Comparison of ENCODE assay signal across 14 cellular contexts in genomic region chr18:35592298-35592697, GRCh38. TPM values are rescaled to one million over a fixed set of nuclear protein-coding genes. Genes with fewer than 3 reads are reported as not detected.
DNase-seq lines count a peak whose midpoint lies in the region; ATAC-seq and TF ChIP-seq lines count a peak whose summit lies in the region.
"Had no signal": no experiment of that assay in that cellular context is flagged by ENCODE, and none has a peak within 500 bp of the region (broad histone marks: within the 10 kb centered on the region; RNA-seq: fewer than 3 reads in every experiment).

No MANE protein-coding gene starts in this region.

- CTCF ChIA-PET in CD4-positive, alpha-beta T cell (lab: Charles Lee): no interaction called here

- DNase-seq in GM20000 (ENCODE audit: low spot score) (peak; percentile 68), RPMI8226 (peak; percentile 30), lower leg skin (ENCODE audit: low spot score in 2 of 2) (no peak), omental fat pad (ENCODE audit: low spot score) (no peak), NCI-H1092 (lab: John Stamatoyannopoulos, UW) (no peak)
- no peak for DNase-seq in CD4-positive, alpha-beta T cell
- DNase-seq: DND-41, KBM-7, kidney glomerular epithelial cell, tibial artery had no signal

- no peaks in the 10 kb centered on the region for H3K36me3 Mint-ChIP-seq in CD4-positive, alpha-beta T cell (ENCODE audit: low read depth)

- H3K4me3 Mint-ChIP-seq in CD4-positive, alpha-beta T cell: no peak overlapping the region
- H3K4me3 Mint-ChIP-seq: activated T-helper 17 cell treated with anti-CD3 and anti-CD28 coated beads, Interleukin-2, amount 50 U/mL, for 72 hours had no signal

- no peak overlapping the region for H3K27ac ChIP-seq in CD4-positive, alpha-beta T cell (ENCODE audit: low read depth, low read length)
- H3K27ac ChIP-seq: SK-N-MC, tibial artery had no signal

- H3K9me3 Mint-ChIP-seq in CD4-positive, alpha-beta T cell: no peaks in the 10 kb centered on the region
- H3K9me3 Mint-ChIP-seq: activated T-helper 17 cell treated with anti-CD3 and anti-CD28 coated beads, Interleukin-2, amount 50 U/mL, for 72 hours had no signal

- POLR2A ChIA-PET in CD4-positive, alpha-beta T cell (lab: Charles Lee): no interaction called here

- intact Hi-C loops in lower leg skin (cut with DNase I; ENCODE audit: low total_unique reads): no loop called here
- intact Hi-C loops in CD4-positive, alpha-beta T cell (cut with DNase I, micrococcal nuclease): loop anchor here in 1 of 2 experiments (10.0 kb wide), 1 partner anchor 693 kb away; no protein-coding TSS in a partner anchor

- TF ChIP-seq CTCF in GM20000 (IDR thresholded peaks at IDR 0.05; ENCODE audit: extremely low read depth, missing control alignments) (no peak), lower leg skin (IDR thresholded peaks at IDR 0.05) (no peak), omental fat pad (IDR thresholded peaks at IDR 0.05) (no peak)
- no peak for TF ChIP-seq CTCF in CD4-positive, alpha-beta T cell (IDR thresholded peaks at IDR 0.05)

- H3K27ac Mint-ChIP-seq in CD4-positive, alpha-beta T cell: no peak overlapping the region
- H3K27ac Mint-ChIP-seq: activated T-helper 17 cell treated with anti-CD3 and anti-CD28 coated beads, Interleukin-2, amount 50 U/mL, for 72 hours had no signal

- H3K27me3 Mint-ChIP-seq in CD4-positive, alpha-beta T cell: no peaks in the 10 kb centered on the region
- H3K27me3 Mint-ChIP-seq: activated T-helper 17 cell treated with anti-CD3 and anti-CD28 coated beads, Interleukin-2, amount 50 U/mL, for 72 hours had no signal

- no peak for TF ChIP-seq POLR2A in lower leg skin (IDR thresholded peaks at IDR 0.05)

- no peaks in the 10 kb centered on the region for H3K9me3 ChIP-seq in CD4-positive, alpha-beta T cell (ENCODE audit: control insufficient read depth, low read length)

- H3K4me3 ChIP-seq in lower leg skin (ENCODE audit: low read depth, poor library complexity, severe bottlenecking): no peak overlapping the region
- H3K4me3 ChIP-seq: SK-N-MC, tibial artery had no signal

- H3K4me1 Mint-ChIP-seq in CD4-positive, alpha-beta T cell (ENCODE audit: low read depth): peaks cover 32% of the 10 kb centered on the region

- ATAC-seq in GM18502 (IDR thresholded peaks at IDR 0.05; ENCODE audit: poor library complexity, unreplicated experiment): peak; percentile 96
- ATAC-seq in HG03097 (IDR thresholded peaks at IDR 0.05; ENCODE audit: low FRiP score, unreplicated experiment): peak; percentile 93
- ATAC-seq in omental fat pad (ENCODE audit: low FRiP score): no peak
- no peak for ATAC-seq in CD4-positive, alpha-beta T cell (ENCODE audit: poor library complexity)
- ATAC-seq: activated T-helper 17 cell treated with anti-CD3 and anti-CD28 coated beads, Interleukin-2, amount 50 U/mL, for 72 hours had no signal

- H3K27me3 ChIP-seq in CD4-positive, alpha-beta T cell (ENCODE audit: control insufficient read depth, insufficient read depth, low read length): no peaks in the 10 kb centered on the region
- H3K27me3 ChIP-seq: tibial artery had no signal

RNA-seq across cellular contexts. Expression of gene GALNT1, which starts 10.8 kb away (rescaled TPM):
- 100 to 1,000 TPM in 2 of 4 donors, 10 to 100 TPM in 2; 64.4 to 106 (median 93.4) TPM for total RNA-seq in lower leg skin
- 10 to 100 TPM; 42.7 to 59.7 (median 54.1) TPM for total RNA-seq in omental fat pad
- total RNA-seq in CD4-positive, alpha-beta T cell: 10 to 100 TPM; 16.1 to 17.9 TPM

Comparison
In these comparisons a context has a peak if more than half of its experiments do, and no peak if none do; other contexts are left out.
1. ATAC-seq: peak in GM18502 (single experiment) and HG03097 (single experiment); none in omental fat pad (single experiment) and CD4-positive, alpha-beta T cell (single experiment).
2. DNase-seq: peak in GM20000 (single experiment) and RPMI8226 (single experiment); none in lower leg skin (0 of 2), omental fat pad (single experiment), CD4-positive, alpha-beta T cell (0 of 10) and NCI-H1092 (single experiment).